In the genomic region with DNA sequence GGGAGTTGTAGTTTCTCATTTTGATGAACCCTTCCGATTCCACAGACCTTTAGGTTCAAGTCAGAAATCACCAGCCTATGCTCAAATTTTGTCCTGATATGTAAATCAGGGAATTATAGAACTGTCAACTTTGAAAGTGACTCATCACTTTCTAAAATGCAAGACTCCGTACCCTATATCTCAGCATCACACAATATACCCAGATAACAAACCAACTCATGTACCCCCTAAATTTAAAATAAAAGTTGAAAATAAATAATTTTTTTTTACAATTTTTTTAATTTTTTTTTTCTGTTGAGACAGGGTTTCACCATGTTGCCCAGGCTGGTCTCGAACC, we compare ENCODE assay signal across 10 cellular contexts. TPM values are rescaled to one million over a fixed set of nuclear protein-coding genes. Genes with fewer than 3 reads are reported as not detected.
DNase-seq lines count a peak whose midpoint lies in the region; ATAC-seq and TF ChIP-seq lines count a peak whose summit lies in the region.
"Had no signal": no experiment of that assay in that cellular context is flagged by ENCODE, and none has a peak within 500 bp of the region (broad histone marks: within the 10 kb centered on the region; RNA-seq: fewer than 3 reads in every experiment).

No MANE protein-coding gene starts in this region.

- ATAC-seq in natural killer cell, result no peak

- H3K9me3 Mint-ChIP-seq in HFFc6 (no peaks in the 10 kb centered on the region), natural killer cell (no peaks in the 10 kb centered on the region)
- no peaks in the 10 kb centered on the region for H3K9me3 Mint-ChIP-seq in activated naive CD8-positive, alpha-beta T cell (ENCODE audit: low read depth)

- H3K4me3 Mint-ChIP-seq in HFFc6 (peak overlapping the region; percentile 98), natural killer cell (peak overlapping the region; percentile 90)
- H3K4me3 Mint-ChIP-seq in activated naive CD8-positive, alpha-beta T cell, result peak overlapping the region; percentile 90

- no peak for TF ChIP-seq CTCF in BE2C (IDR thresholded peaks at IDR 0.05; ENCODE audit: low read depth, low read length)
- TF ChIP-seq CTCF in HFFc6 (IDR thresholded peaks at IDR 0.05), result no peak
- no peak for TF ChIP-seq CTCF in natural killer cell (IDR thresholded peaks at IDR 0.05)

- intact Hi-C loops in natural killer cell (cut with micrococcal nuclease), result loop anchor here (1.0 to 10.0 kb wide), 5 partner anchors 27 to 461 kb away; partner anchors contain the start of genes FRAT2, LCOR, MMS19 and PI4K2A

- H3K4me3 ChIP-seq in BE2C (ENCODE audit: low read depth, low read length), result peak overlapping the region; percentile 94

- no peaks in the 10 kb centered on the region for H3K4me1 ChIP-seq in BE2C
- H3K4me1 ChIP-seq: colonic mucosa had no signal

- DNase-seq in BE2C (no peak), HFFc6 (no peak), natural killer cell (no peak), NCI-H524 treated with DMSO at 0.1 percent for 48 hours (lab: John Stamatoyannopoulos, UW) (no peak), DMS53 treated with DMSO at 0.1 percent for 48 hours (lab: John Stamatoyannopoulos, UW; ENCODE audit: unreplicated experiment) (no peak), MV-4-11 (lab: John Stamatoyannopoulos, UW) (no peak), NCI-H69 (lab: John Stamatoyannopoulos, UW) (no peak)

- H3K36me3 ChIP-seq in BE2C, result no peaks in the 10 kb centered on the region
- H3K36me3 ChIP-seq: colonic mucosa had no signal

- H3K36me3 Mint-ChIP-seq in HFFc6 (ENCODE audit: low read depth), result peaks cover 5% of the 10 kb centered on the region; the same call in 1 of the 2 replicates
- no peaks in the 10 kb centered on the region for H3K36me3 Mint-ChIP-seq in activated naive CD8-positive, alpha-beta T cell
- H3K36me3 Mint-ChIP-seq in natural killer cell, result no peaks in the 10 kb centered on the region

- H3K27ac Mint-ChIP-seq in HFFc6 (peak overlapping the region; percentile 98), natural killer cell (peak overlapping the region; percentile 81 to 83)
- peak overlapping the region; percentile 72 for H3K27ac Mint-ChIP-seq in activated naive CD8-positive, alpha-beta T cell

- H3K27me3 ChIP-seq in BE2C, result no peaks in the 10 kb centered on the region
- H3K27me3 ChIP-seq: colonic mucosa, testis had no signal

- H3K9me3 ChIP-seq in BE2C, result no peaks in the 10 kb centered on the region
- H3K9me3 ChIP-seq: colonic mucosa, testis had no signal

- H3K27me3 Mint-ChIP-seq in HFFc6 (ENCODE audit: insufficient read depth) (peaks cover 9% of the 10 kb centered on the region; the same call in 1 of the 2 replicates), natural killer cell (ENCODE audit: low read depth in 2 of 2) (no peaks in the 10 kb centered on the region)
- H3K27me3 Mint-ChIP-seq in activated naive CD8-positive, alpha-beta T cell, result no peaks in the 10 kb centered on the region

- H3K4me1 Mint-ChIP-seq in HFFc6 (ENCODE audit: low read depth) (peaks cover 17% of the 10 kb centered on the region), natural killer cell (peaks cover 22 to 24% of the 10 kb centered on the region in 2 donors)
- peaks cover 17% of the 10 kb centered on the region for H3K4me1 Mint-ChIP-seq in activated naive CD8-positive, alpha-beta T cell (ENCODE audit: low read depth)

RNA-seq across cellular contexts. Expression of gene ARHGAP19, which starts 0.4 kb away (rescaled TPM):
- 5.4 TPM for polyA plus RNA-seq in BE2C (2012; ENCODE audit: insufficient read depth, insufficient read length, low read depth)
- 10 to 100 TPM in 3 of 6 experiments, 1 to 10 TPM in 3; 5.2 to 12.3 (median 10.2) TPM for total RNA-seq in HFFc6 (2021; fragmentation: NEBNext Ultra II Directional; extraction: Animal tissue kit (Norgen Biotek cat#: 25700))
- total RNA-seq in natural killer cell, result 10 to 100 TPM; 22.6 to 23.3 (median 22.7) TPM

RNA-seq across cellular contexts. Expression of gene FRAT1, which starts 26.2 kb away (rescaled TPM):
- 0.65 TPM for polyA plus RNA-seq in BE2C (2012; ENCODE audit: insufficient read depth, insufficient read length, low read depth)
- total RNA-seq in HFFc6 (2021; fragmentation: NEBNext Ultra II Directional; extraction: Animal tissue kit (Norgen Biotek cat#: 25700)), result 1 to 10 TPM in 4 of 6 experiments, under 1 TPM in 2; 0.82 to 1.3 (median 1.1) TPM
- total RNA-seq in natural killer cell, result 10 to 100 TPM; 26.0 to 45.0 (median 32.1) TPM

RNA-seq across cellular contexts. Expression of gene FRAT2, which starts 41.7 kb away (rescaled TPM):
- 6.7 TPM for polyA plus RNA-seq in BE2C (2012; ENCODE audit: insufficient read depth, insufficient read length, low read depth)
- total RNA-seq in HFFc6 (2021; fragmentation: NEBNext Ultra II Directional; extraction: Animal tissue kit (Norgen Biotek cat#: 25700)), result 1 to 10 TPM; 2.2 to 2.9 (median 2.6) TPM
- 10 to 100 TPM; 18.7 to 23.4 (median 22.2) TPM for total RNA-seq in natural killer cell

Comparison
In these comparisons a context has a peak if more than half of its experiments do, and no peak if none do; other contexts are left out.
1. RNA of gene FRAT1, which starts 26.2 kb away (total RNA-seq): 26.0 to 45.0 TPM in natural killer cell; 0.82 to 1.3 TPM in HFFc6; every median in the first group is over 10 times any median in the second.
2. RNA of gene FRAT2, which starts 41.7 kb away (total RNA-seq): 18.7 to 23.4 TPM in natural killer cell; 2.2 to 2.9 TPM in HFFc6; every median in the first group is over 4 times any median in the second.
3. Peak in every context shown above with its lines, with median percentiles within 50 percentile points of each other: H3K27ac Mint-ChIP-seq and H3K4me3 Mint-ChIP-seq.